In genomic region chr15:66946578-66947164, GRCh38 we compare ENCODE assay signal across 8 cellular contexts.
DNase-seq lines count a peak whose midpoint lies in the region; ATAC-seq and TF ChIP-seq lines count a peak whose summit lies in the region.

No MANE protein-coding gene starts in this region.

- DNase-seq in ELR (ENCODE audit: low read depth), result peak; percentile 76
- DNase-seq in M059J (ENCODE audit: low read depth), result peak; percentile 70
- peak; percentile 65 for DNase-seq in activated naive CD8-positive, alpha-beta T cell treated with anti-CD3 and anti-CD28 coated beads for 36 hours
- peak; percentile 60 to 79 (median 63) for DNase-seq in heart left ventricle
- peak; percentile 87 for DNase-seq in retina
- no peak for DNase-seq in NCI-H187 treated with DMSO at 0.1 percent for 48 hours (lab: John Stamatoyannopoulos, UW)

- H3F3A ChIP-seq in SU-DHL-6 (ENCODE audit: insufficient read depth), result no peaks in the 10 kb centered on the region

- H3K36me3 Mint-ChIP-seq in activated naive CD8-positive, alpha-beta T cell treated with anti-CD3 and anti-CD28 coated beads for 36 hours, result no peaks in the 10 kb centered on the region

- ATAC-seq in heart left ventricle (peak; percentile 53 to 83 (median 74)), HG03354 (IDR thresholded peaks at IDR 0.05; ENCODE audit: poor library complexity, severe bottlenecking, unreplicated experiment) (no peak)

- peaks cover 3% of the 10 kb centered on the region for H3K4me1 Mint-ChIP-seq in activated naive CD8-positive, alpha-beta T cell treated with anti-CD3 and anti-CD28 coated beads for 36 hours

- no peak overlapping the region for H3K4me2 ChIP-seq in SU-DHL-6 (ENCODE audit: low read depth, low read length, poor library complexity, severe bottlenecking)

- H3K4me1 ChIP-seq in heart left ventricle, result peaks cover 0 to 12% (median 0%) of the 10 kb centered on the region in 12 donors

- H3K27ac ChIP-seq in SU-DHL-6 (ENCODE audit: low read depth, low read length), result no peak overlapping the region
- no peak overlapping the region for H3K27ac ChIP-seq in heart left ventricle

- H3K79me2 ChIP-seq in SU-DHL-6 (ENCODE audit: insufficient read depth, low read length), result no peaks in the 10 kb centered on the region

- no peak overlapping the region for H3K9ac ChIP-seq in SU-DHL-6 (ENCODE audit: low read length)

- 30 to 33% (median 31%) methylated on average over 12 of the region's 12 CpGs for WGBS in heart left ventricle, 4 donors

- H3K4me3 Mint-ChIP-seq in activated naive CD8-positive, alpha-beta T cell treated with anti-CD3 and anti-CD28 coated beads for 36 hours, result no peak overlapping the region

- no peaks in the 10 kb centered on the region for H3K9me3 ChIP-seq in SU-DHL-6 (ENCODE audit: insufficient read depth, low read length)
- no peaks in the 10 kb centered on the region for H3K9me3 ChIP-seq in heart left ventricle

- H3K27me3 Mint-ChIP-seq in activated naive CD8-positive, alpha-beta T cell treated with anti-CD3 and anti-CD28 coated beads for 36 hours, result peaks cover 9% of the 10 kb centered on the region

- H3K27me3 ChIP-seq in SU-DHL-6 (ENCODE audit: low read length) (no peaks in the 10 kb centered on the region), heart left ventricle (no peaks in the 10 kb centered on the region)

- peak; percentile 82 for TF ChIP-seq CTCF in SU-DHL-6 (IDR thresholded peaks at IDR 0.05; ENCODE audit: insufficient read depth, low read length, poor library complexity, severe bottlenecking)
- TF ChIP-seq CTCF in heart left ventricle (IDR thresholded peaks at IDR 0.05), result peak; percentile 87 to 97 (median 94)

- no peaks in the 10 kb centered on the region for H4K20me1 ChIP-seq in SU-DHL-6 (ENCODE audit: low read depth, low read length)

- H3K36me3 ChIP-seq in SU-DHL-6 (ENCODE audit: low read length) (no peaks in the 10 kb centered on the region), heart left ventricle (no peaks in the 10 kb centered on the region)

- intact Hi-C loops in heart left ventricle (cut with DNase I), result loop anchor here (1.0 to 10.0 kb wide), 11 partner anchors 118 to 888 kb away; partner anchors contain the start of gene SMAD3 (in 4 of the 10)

- no peak overlapping the region for H3K27ac Mint-ChIP-seq in activated naive CD8-positive, alpha-beta T cell treated with anti-CD3 and anti-CD28 coated beads for 36 hours

- no peak for TF ChIP-seq POLR2A in heart left ventricle (IDR thresholded peaks at IDR 0.05)

- no peak overlapping the region for H2AFZ ChIP-seq in SU-DHL-6 (ENCODE audit: low read depth, low read length, severe bottlenecking)

- H3K9me2 ChIP-seq in SU-DHL-6 (replicated peaks; ENCODE audit: insufficient read depth, low read length), result no peaks in the 10 kb centered on the region

- no peaks in the 10 kb centered on the region for H3K9me3 Mint-ChIP-seq in activated naive CD8-positive, alpha-beta T cell treated with anti-CD3 and anti-CD28 coated beads for 36 hours

- H3K4me3 ChIP-seq in SU-DHL-6 (ENCODE audit: insufficient read depth, low read length, poor library complexity, severe bottlenecking), result no peak overlapping the region
- H3K4me3 ChIP-seq in heart left ventricle, result peak overlapping the region in 2 of 12 donors; percentile 13 to 28
